ENCODE assay signal across 12 cellular contexts in the genomic region with DNA sequence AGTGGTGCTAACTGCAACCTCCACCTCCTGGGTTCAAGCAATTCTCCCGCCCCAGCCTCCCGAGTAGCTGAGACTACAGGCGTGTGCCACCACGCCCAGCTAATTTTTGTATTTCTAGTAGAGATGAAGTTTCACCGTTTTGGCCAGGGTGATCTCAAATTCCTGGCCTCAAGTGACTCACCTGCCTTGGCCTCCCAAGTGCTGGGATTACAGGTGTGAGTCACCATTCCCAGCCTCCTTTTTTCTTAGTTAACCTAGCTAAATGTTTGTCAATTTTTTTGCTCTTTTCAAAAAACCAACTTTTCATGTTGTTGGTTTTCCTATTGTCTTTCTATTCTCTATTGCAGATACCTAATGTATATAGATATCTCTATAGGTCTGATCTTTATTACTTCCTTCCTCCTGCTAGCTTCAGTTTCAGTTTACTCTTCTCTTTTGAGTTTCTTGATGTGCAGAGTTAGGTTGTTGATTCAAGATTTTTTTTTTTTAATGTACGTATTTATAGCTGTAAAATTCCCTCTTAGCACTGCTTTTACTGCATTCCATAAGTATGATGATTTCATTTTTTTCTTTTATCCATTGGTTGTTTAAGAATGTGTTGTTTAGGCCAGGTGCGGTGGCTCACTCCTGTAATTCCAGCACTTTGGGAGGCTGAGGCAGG. TPM values are rescaled to one million over a fixed set of nuclear protein-coding genes. Genes with fewer than 3 reads are reported as not detected.
DNase-seq lines count a peak whose midpoint lies in the region; ATAC-seq and TF ChIP-seq lines count a peak whose summit lies in the region.
"Had no signal": no experiment of that assay in that cellular context is flagged by ENCODE, and none has a peak within 500 bp of the region (broad histone marks: within the 10 kb centered on the region; RNA-seq: fewer than 3 reads in every experiment).

No MANE protein-coding gene starts in this region.

- no peaks in the 10 kb centered on the region for H3K27me3 ChIP-seq in MG63
- no peaks in the 10 kb centered on the region for H3K27me3 ChIP-seq in naive thymus-derived CD4-positive, alpha-beta T cell (ENCODE audit: control insufficient read depth in 2 of 2, insufficient read depth in 2 of 2, low read length in 2 of 2)
- H3K27me3 ChIP-seq: sigmoid colon had no signal

- H3K27me3 Mint-ChIP-seq in Calu3 (ENCODE audit: unreplicated experiment), result no peaks in the 10 kb centered on the region
- H3K27me3 Mint-ChIP-seq in activated T-helper 1 cell treated with anti-CD3 and anti-CD28 coated beads, Interleukin-12 subunit alpha, Interleukin-12 subunit beta, Interleukin-2, Interleukin-4 antibody, amounts not matched to agents 30 ng/mL and 10 ng/mL and 1 ng/mL, durations not matched to agents 14 hours and 24 hours and 36 hours (ENCODE audit: insufficient read depth), result no peaks in the 10 kb centered on the region
- H3K27me3 Mint-ChIP-seq in naive thymus-derived CD4-positive, alpha-beta T cell, result no peaks in the 10 kb centered on the region
- H3K27me3 Mint-ChIP-seq: brain had no signal

- no peaks in the 10 kb centered on the region for H3K36me3 ChIP-seq in MG63
- peaks cover 16 to 46% (median 23%) of the 10 kb centered on the region in 3 experiments for H3K36me3 ChIP-seq in naive thymus-derived CD4-positive, alpha-beta T cell (ENCODE audit: control insufficient read depth in 2 of 3, insufficient read depth in 3 of 3, low read length in 3 of 3)
- H3K36me3 ChIP-seq: sigmoid colon had no signal

- H3K4me1 Mint-ChIP-seq in Calu3 (ENCODE audit: low read depth, unreplicated experiment), result peaks cover 26% of the 10 kb centered on the region
- peaks cover 52% of the 10 kb centered on the region for H3K4me1 Mint-ChIP-seq in activated T-helper 1 cell treated with anti-CD3 and anti-CD28 coated beads, Interleukin-12 subunit alpha, Interleukin-12 subunit beta, Interleukin-2, Interleukin-4 antibody, amounts not matched to agents 30 ng/mL and 10 ng/mL and 1 ng/mL, durations not matched to agents 14 hours and 24 hours and 36 hours (ENCODE audit: low read depth)
- peaks cover 56 to 89% (median 76%) of the 10 kb centered on the region in 7 donors for H3K4me1 Mint-ChIP-seq in naive thymus-derived CD4-positive, alpha-beta T cell

- peaks cover 1% of the 10 kb centered on the region for H3K36me3 Mint-ChIP-seq in Calu3 (ENCODE audit: insufficient read depth, unreplicated experiment)
- peaks cover 68% of the 10 kb centered on the region for H3K36me3 Mint-ChIP-seq in activated T-helper 1 cell treated with anti-CD3 and anti-CD28 coated beads, Interleukin-12 subunit alpha, Interleukin-12 subunit beta, Interleukin-2, Interleukin-4 antibody, amounts not matched to agents 30 ng/mL and 10 ng/mL and 1 ng/mL, durations not matched to agents 14 hours and 24 hours and 36 hours (ENCODE audit: low read depth)
- peaks cover 16 to 67% (median 48%) of the 10 kb centered on the region in 5 donors for H3K36me3 Mint-ChIP-seq in naive thymus-derived CD4-positive, alpha-beta T cell

- no peak for TF ChIP-seq CTCF in Calu3 (IDR thresholded peaks at IDR 0.05; ENCODE audit: unreplicated experiment)

- CTCF ChIA-PET in Calu3 (lab: Charles Lee), result interaction anchor here (0.6 kb wide), 1 partner anchor 127 kb away, joined by 3 read pairs; no protein-coding TSS in a partner anchor
- CTCF ChIA-PET in naive thymus-derived CD4-positive, alpha-beta T cell (lab: Charles Lee), result interaction anchor here (0.6 to 1.3 kb wide), 6 partner anchors 19 to 71 kb away, joined by 3 to 5 read pairs (median 4); no protein-coding TSS in a partner anchor

- no peak overlapping the region for H3K4me3 Mint-ChIP-seq in Calu3 (ENCODE audit: low read depth, unreplicated experiment)
- peak overlapping the region; percentile 48 for H3K4me3 Mint-ChIP-seq in activated T-helper 1 cell treated with anti-CD3 and anti-CD28 coated beads, Interleukin-12 subunit alpha, Interleukin-12 subunit beta, Interleukin-2, Interleukin-4 antibody, amounts not matched to agents 30 ng/mL and 10 ng/mL and 1 ng/mL, durations not matched to agents 14 hours and 24 hours and 36 hours
- peak overlapping the region; percentile 56 to 85 (median 72) for H3K4me3 Mint-ChIP-seq in naive thymus-derived CD4-positive, alpha-beta T cell

- H3K27ac ChIP-seq in naive thymus-derived CD4-positive, alpha-beta T cell (ENCODE audit: low read depth, low read length), result peak overlapping the region; percentile 67
- H3K27ac ChIP-seq: KMS-11, sigmoid colon had no signal

- intact Hi-C loops in Calu3 (cut with micrococcal nuclease; ENCODE audit: unreplicated experiment), result no loop called here
- intact Hi-C loops in activated T-helper 1 cell treated with anti-CD3 and anti-CD28 coated beads, Interleukin-12 subunit alpha, Interleukin-12 subunit beta, Interleukin-2, Interleukin-4 antibody, amounts not matched to agents 30 ng/mL and 10 ng/mL and 1 ng/mL, durations not matched to agents 14 hours and 24 hours and 36 hours (cut with micrococcal nuclease), result no loop called here
- intact Hi-C loops in naive thymus-derived CD4-positive, alpha-beta T cell (cut with micrococcal nuclease), result no loop called here

- no peak overlapping the region for H3K27ac Mint-ChIP-seq in Calu3 (ENCODE audit: unreplicated experiment)
- H3K27ac Mint-ChIP-seq in activated T-helper 1 cell treated with anti-CD3 and anti-CD28 coated beads, Interleukin-12 subunit alpha, Interleukin-12 subunit beta, Interleukin-2, Interleukin-4 antibody, amounts not matched to agents 30 ng/mL and 10 ng/mL and 1 ng/mL, durations not matched to agents 14 hours and 24 hours and 36 hours, result peak overlapping the region; percentile 75
- peak overlapping the region; percentile 74 to 94 (median 84) for H3K27ac Mint-ChIP-seq in naive thymus-derived CD4-positive, alpha-beta T cell

- peak; percentile 42 for ATAC-seq in naive thymus-derived CD4-positive, alpha-beta T cell
- ATAC-seq in GM21717 (IDR thresholded peaks at IDR 0.05; ENCODE audit: unreplicated experiment), result no peak

- H3K9me3 ChIP-seq in MG63, result peaks cover 16% of the 10 kb centered on the region
- H3K9me3 ChIP-seq in naive thymus-derived CD4-positive, alpha-beta T cell (ENCODE audit: control insufficient read depth in 2 of 3, low read length in 3 of 3), result no peaks in the 10 kb centered on the region

- H3K4me1 ChIP-seq in naive thymus-derived CD4-positive, alpha-beta T cell (ENCODE audit: control insufficient read depth in 2 of 2, insufficient read depth in 2 of 2, low read length in 2 of 2), result peaks cover 54 to 63% of the 10 kb centered on the region in 2 donors

- BruUV-seq in Calu3 (replicated peaks; lab: Mats Ljungman, UMichigan), result no TSS peak

- H3K9me3 Mint-ChIP-seq in Calu3 (ENCODE audit: low read depth, unreplicated experiment), result peaks cover 6% of the 10 kb centered on the region
- H3K9me3 Mint-ChIP-seq in activated T-helper 1 cell treated with anti-CD3 and anti-CD28 coated beads, Interleukin-12 subunit alpha, Interleukin-12 subunit beta, Interleukin-2, Interleukin-4 antibody, amounts not matched to agents 30 ng/mL and 10 ng/mL and 1 ng/mL, durations not matched to agents 14 hours and 24 hours and 36 hours, result peaks cover 29% of the 10 kb centered on the region
- peaks cover 0 to 19% (median 0%) of the 10 kb centered on the region in 11 donors for H3K9me3 Mint-ChIP-seq in naive thymus-derived CD4-positive, alpha-beta T cell

- peak; percentile 11 for DNase-seq in Calu3
- peak; percentile 22 for DNase-seq in MG63
- DNase-seq in activated T-helper 1 cell treated with anti-CD3 and anti-CD28 coated beads, Interleukin-12 subunit alpha, Interleukin-12 subunit beta, Interleukin-2, Interleukin-4 antibody, amounts not matched to agents 30 ng/mL and 10 ng/mL and 1 ng/mL, durations not matched to agents 14 hours and 24 hours and 36 hours (ENCODE audit: low spot score), result no peak
- DNase-seq in naive thymus-derived CD4-positive, alpha-beta T cell, result no peak
- DNase-seq in mesenteric fat pad (ENCODE audit: low spot score), result no peak
- DNase-seq in T1000 (lab: John Stamatoyannopoulos, UW), result no peak
- DNase-seq: kidney glomerular epithelial cell, NCI-H2081 treated with DMSO at 0.1 percent for 48 hours, sigmoid colon had no signal

- POLR2A ChIA-PET in naive thymus-derived CD4-positive, alpha-beta T cell (lab: Charles Lee), result interaction anchor here (0.8 to 3.5 kb wide), 9 partner anchors 8 to 102 kb away, joined by 3 to 50 read pairs (median 4); no protein-coding TSS in a partner anchor

- H3K4me3 ChIP-seq in MG63, result no peak overlapping the region
- no peak overlapping the region for H3K4me3 ChIP-seq in naive thymus-derived CD4-positive, alpha-beta T cell (ENCODE audit: low read length)
- H3K4me3 ChIP-seq: sigmoid colon had no signal

RNA-seq across cellular contexts. Expression of a gene that starts 32.9 kb away (rescaled TPM):
- 3.1 and 4.5 TPM in 2 replicates for total RNA-seq in Calu3 (2022)
- not detected in 2 replicates for total RNA-seq in MG63 (2014; rRNA removed; shearing (Covaris generic); ENCODE audit: low replicate concordance)
- 43.9 and 44.0 TPM in 2 replicates for total RNA-seq in activated T-helper 1 cell treated with anti-CD3 and anti-CD28 coated beads, Interleukin-12 subunit alpha, Interleukin-12 subunit beta, Interleukin-2, Interleukin-4 antibody, amounts not matched to agents 30 ng/mL and 10 ng/mL and 1 ng/mL, durations not matched to agents 14 hours and 24 hours and 36 hours
- total RNA-seq in naive thymus-derived CD4-positive, alpha-beta T cell, result 100 to 1,000 TPM; 141 to 341 (median 193) TPM
- polyA plus RNA-seq in naive thymus-derived CD4-positive, alpha-beta T cell, result 100 to 1,000 TPM; 114 to 216 TPM
- 9.8 TPM for total RNA-seq in mesenteric fat pad

Comparison
In these comparisons a context has a peak if more than half of its experiments do, and no peak if none do; other contexts are left out.
1. DNase-seq: peak in Calu3 (single experiment) and MG63 (single experiment); none in activated T-helper 1 cell treated with anti-CD3 and anti-CD28 coated beads, Interleukin-12 subunit alpha, Interleukin-12 subunit beta, Interleukin-2, Interleukin-4 antibody, amounts not matched to agents 30 ng/mL and 10 ng/mL and 1 ng/mL, durations not matched to agents 14 hours and 24 hours and 36 hours (single experiment), naive thymus-derived CD4-positive, alpha-beta T cell (0 of 9), mesenteric fat pad (single experiment) and T1000 (single experiment).